Comparison of ENCODE assay signal across 8 cellular contexts in the genomic region with DNA sequence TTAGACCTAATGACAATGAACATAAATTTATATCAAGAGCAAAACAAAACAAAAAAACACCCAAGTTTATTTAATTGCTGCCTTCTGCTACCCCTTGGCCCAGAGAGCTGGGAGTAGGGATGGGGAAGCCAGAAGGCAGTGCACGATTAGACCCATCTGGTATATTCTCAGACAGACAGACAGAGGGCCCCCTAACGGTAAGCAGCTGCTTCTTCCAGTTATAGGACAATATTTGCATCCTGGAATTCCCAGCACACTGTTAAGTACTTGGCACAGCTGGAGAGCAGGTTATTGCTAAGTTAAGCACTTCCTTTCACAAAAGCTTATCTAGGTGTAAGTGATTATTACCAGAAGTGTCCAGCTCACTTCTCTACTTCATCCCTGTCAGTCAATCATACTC. TPM values are rescaled to one million over a fixed set of nuclear protein-coding genes. Genes with fewer than 3 reads are reported as not detected.
DNase-seq lines count a peak whose midpoint lies in the region; FAIRE-seq and TF ChIP-seq lines count a peak whose summit lies in the region.

No MANE protein-coding gene starts in this region.

- TF ChIP-seq POLR2A in Peyer's patch (IDR thresholded peaks at IDR 0.05) (no peak), GM12892 (IDR thresholded peaks at IDR 0.05; ENCODE audit: low read depth, low read length) (no peak)

- FAIRE-seq in GM12892 (lab: Jason Lieb, UNC) = no peak

- DNase-seq in AG04450 (ENCODE audit: low read depth, low spot score) (no peak), KBM-7 (peak; percentile 34), Peyer's patch (peak in 1 of 3 donors; percentile 63), germinal center (ENCODE audit: low spot score) (peak; percentile 12), tibial artery (no peak), GM12892 (ENCODE audit: insufficient read length) (no peak), Ammon's horn (ENCODE audit: low spot score) (no peak)
- DNase-seq in activated naive CD4-positive, alpha-beta T cell (lab: John Stamatoyannopoulos, UW) = no peak

- H3K36me3 ChIP-seq in Peyer's patch (no peaks in the 10 kb centered on the region), tibial artery (no peaks in the 10 kb centered on the region)

- in situ Hi-C loops in KBM-7 (cut with MboI; ENCODE audit: low pct_unique_long_range_greater_than_20kb, low sequenced_read_pairs) = no loop called here

- POLR2A ChIA-PET in AG04450 (lab: Yijun Ruan, JAX) = no interaction called here

- H3K4me1 ChIP-seq in Peyer's patch = no peaks in the 10 kb centered on the region
- H3K4me1 ChIP-seq in tibial artery = peaks cover 0 to 4% (median 0%) of the 10 kb centered on the region in 4 donors

- TF ChIP-seq CTCF in AG04450 (IDR thresholded peaks at IDR 0.05; ENCODE audit: low read depth, low read length) = peak; percentile 57
- TF ChIP-seq CTCF in Peyer's patch (IDR thresholded peaks at IDR 0.05) = peak in 5 of 6 experiments; percentile 17 to 73 (median 59)
- TF ChIP-seq CTCF in tibial artery (IDR thresholded peaks at IDR 0.05) = peak in 1 of 2 experiments; percentile 11

- no peaks in the 10 kb centered on the region for H3K27me3 ChIP-seq in AG04450 (ENCODE audit: control insufficient read depth, insufficient read depth, low read length)
- H3K27me3 ChIP-seq in Peyer's patch = no peaks in the 10 kb centered on the region
- no peaks in the 10 kb centered on the region for H3K27me3 ChIP-seq in tibial artery

- H3K27ac ChIP-seq in AG04450 (ENCODE audit: low read depth, low read length) (no peak overlapping the region), Peyer's patch (no peak overlapping the region), tibial artery (no peak overlapping the region)

- CTCF ChIA-PET in AG04450 (lab: Charles Lee) = interaction anchor here (0.8 to 2.5 kb wide), 14 partner anchors 14 to 292 kb away, joined by 3 to 7 read pairs (median 3); no protein-coding TSS in a partner anchor

- H3K9me3 ChIP-seq in AG04450 (ENCODE audit: control insufficient read depth, insufficient read depth, low read length) (no peaks in the 10 kb centered on the region), Peyer's patch (no peaks in the 10 kb centered on the region), tibial artery (no peaks in the 10 kb centered on the region)

- intact Hi-C loops in tibial artery (cut with DNase I; ENCODE audit: low total_unique reads) = no loop called here

- no peak overlapping the region for H3K4me3 ChIP-seq in AG04450 (ENCODE audit: low read depth, low read length)
- no peak overlapping the region for H3K4me3 ChIP-seq in Peyer's patch
- no peak overlapping the region for H3K4me3 ChIP-seq in tibial artery

RNA-seq across cellular contexts. Expression of a gene that starts 39.3 kb away (rescaled TPM):
- not detected in 2 replicates for polyA plus RNA-seq in AG04450 (2011; rRNA removed)
- not detected in 2 replicates for polyA minus RNA-seq in AG04450 (2011; rRNA and poly(A)+ RNA removed)
- 1 to 10 TPM; 1.8 to 9.9 (median 3.5) TPM for total RNA-seq in Peyer's patch
- not detected for polyA plus RNA-seq in GM12892 (2012; ENCODE audit: missing spikeins)

RNA-seq across cellular contexts. Expression of a gene that starts 59.0 kb away (rescaled TPM):
- not detected in 2 replicates for polyA plus RNA-seq in AG04450 (2011; rRNA removed)
- not detected in 2 replicates for polyA minus RNA-seq in AG04450 (2011; rRNA and poly(A)+ RNA removed)
- total RNA-seq in Peyer's patch = 1 to 10 TPM in 1 of 4 donors, under 1 TPM in 1, not detected in 2; 0.18 to 1.7 TPM
- not detected for polyA plus RNA-seq in GM12892 (2012; ENCODE audit: missing spikeins)

Comparison
In these comparisons a context has a peak if more than half of its experiments do, and no peak if none do; other contexts are left out.
1. DNase-seq: peak in KBM-7 (single experiment) and germinal center (single experiment); none in AG04450 (single experiment), tibial artery (0 of 2), GM12892 (single experiment), Ammon's horn (single experiment) and activated naive CD4-positive, alpha-beta T cell (0 of 4).